In genomic region chr9:92140754-92141143, GRCh38 we compare ENCODE assay signal across 1 cellular context.
TF ChIP-seq lines count a peak whose summit lies in the region.

No MANE protein-coding gene starts in this region.

TF ChIP-seq in IMR-90, 13 proteins besides CTCF, POLR2A, EP300 and RAD21 (continued from another document):
- TF ChIP-seq, protein P1, sequence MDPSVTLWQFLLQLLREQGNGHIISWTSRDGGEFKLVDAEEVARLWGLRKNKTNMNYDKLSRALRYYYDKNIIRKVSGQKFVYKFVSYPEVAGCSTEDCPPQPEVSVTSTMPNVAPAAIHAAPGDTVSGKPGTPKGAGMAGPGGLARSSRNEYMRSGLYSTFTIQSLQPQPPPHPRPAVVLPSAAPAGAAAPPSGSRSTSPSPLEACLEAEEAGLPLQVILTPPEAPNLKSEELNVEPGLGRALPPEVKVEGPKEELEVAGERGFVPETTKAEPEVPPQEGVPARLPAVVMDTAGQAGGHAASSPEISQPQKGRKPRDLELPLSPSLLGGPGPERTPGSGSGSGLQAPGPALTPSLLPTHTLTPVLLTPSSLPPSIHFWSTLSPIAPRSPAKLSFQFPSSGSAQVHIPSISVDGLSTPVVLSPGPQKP (IDR thresholded peaks at IDR 0.05; ENCODE audit: borderline replicate concordance, low read depth, low read length) = no peak
- no peak for TF ChIP-seq RCOR1 (IDR thresholded peaks at IDR 0.05; ENCODE audit: insufficient replicate concordance, low read length)
- no peak for TF ChIP-seq FOS (IDR thresholded peaks at IDR 0.05; ENCODE audit: low read depth, low read length)
- no peak for TF ChIP-seq SMC3 (IDR thresholded peaks at IDR 0.05; ENCODE audit: low read depth, low read length)
- TF ChIP-seq CHD1 (IDR thresholded peaks at IDR 0.05; ENCODE audit: low read depth, low read length) = no peak
